In genomic region chr4:33577798-33578197, GRCh38 we compare ENCODE assay signal across 34 cellular contexts.
"Had no signal": no experiment of that assay in that cellular context is flagged by ENCODE, and none has a peak within 500 bp of the region (broad histone marks: within the 10 kb centered on the region; RNA-seq: fewer than 3 reads in every experiment).

No MANE protein-coding gene starts in this region.

- H3K4me3 Mint-ChIP-seq: activated B cell treated with CpG ODN at 0.5 μM for 24 hours; activated CD8-positive, alpha-beta T cell treated with anti-CD3 and anti-CD28 coated beads for 36 hours; activated naive CD8-positive, alpha-beta T cell; activated T-cell treated with anti-CD3 and anti-CD28 coated beads, Interleukin-2, amount 50 U/mL, for 4 hours; activated T-helper 17 cell treated with anti-CD3 and anti-CD28 coated beads, Interleukin-2, amount 50 U/mL, for 72 hours; T-helper 17 cell; T-helper 2 cell treated with Interferon-gamma antibody and Interleukin-4, amounts not matched to agents 5 μg/mL and 100 μg/mL, for 36 hours had no signal

- H3K4me1 Mint-ChIP-seq: activated B cell treated with CpG ODN at 0.5 μM for 24 hours; activated T-helper 17 cell treated with anti-CD3 and anti-CD28 coated beads, Interleukin-2, amount 50 U/mL, for 72 hours; T-helper 17 cell had no signal

- H3K36me3 ChIP-seq: brain microvascular endothelial cell, WERI-Rb-1 had no signal

- DNase-seq: activated B cell treated with CpG ODN at 0.5 μM for 24 hours; activated CD4-positive, alpha-beta T cell treated with anti-CD3 and anti-CD28 coated beads for 48 hours; activated CD4-positive, alpha-beta T cell treated with anti-CD3 and anti-CD28 coated beads, Interleukin-2, amount 50 U/mL, for 1 hour; activated CD4-positive, alpha-beta T cell treated with anti-CD3 and anti-CD28 coated beads, Interleukin-2, amount 50 U/mL, for 48 hours; activated CD8-positive, alpha-beta memory T cell treated with anti-CD3 and anti-CD28 coated beads for 24 hours; activated CD8-positive, alpha-beta T cell treated with anti-CD3 and anti-CD28 coated beads for 36 hours; activated effector memory CD4-positive, alpha-beta T cell treated with Interleukin-2 at 50 U/mL for 16 hours; activated gamma-delta T cell treated with Interleukin-2 at 50 U/mL for 16 hours; activated naive CD4-positive, alpha-beta T cell treated with anti-CD3 and anti-CD28 coated beads, Interleukin-2, amount 50 U/mL, for 16 hours; activated naive CD4-positive, alpha-beta T cell treated with Interleukin-2 at 50 U/mL for 16 hours; activated T-cell treated with anti-CD3 and anti-CD28 coated beads, Interleukin-2, amount 50 U/mL, for 4 hours; amniotic stem cell; anterior cingulate cortex; brain microvascular endothelial cell; cortex of kidney; dermis blood vessel endothelial cell; effector CD8-positive, alpha-beta T cell; foreskin fibroblast; head of caudate nucleus; T-helper 17 cell; T1000; WERI-Rb-1 had no signal

- ATAC-seq: activated CD4-positive, CD25-positive, alpha-beta regulatory T cell treated with anti-CD3 and anti-CD28 coated beads, Interleukin-2, amount 50 U/mL, for 24 hours; activated CD8-positive, alpha-beta T cell treated with anti-CD3 and anti-CD28 coated beads for 36 hours; activated T-cell treated with anti-CD3 and anti-CD28 coated beads, Interleukin-2, amount 50 U/mL, for 4 hours; activated T-helper 17 cell treated with anti-CD3 and anti-CD28 coated beads, Interleukin-2, amount 50 U/mL, for 72 hours; esophagus mucosa; T-helper 17 cell had no signal

- H3K27ac Mint-ChIP-seq: activated B cell treated with CpG ODN at 0.5 μM for 24 hours; activated CD8-positive, alpha-beta T cell treated with anti-CD3 and anti-CD28 coated beads for 36 hours; activated naive CD8-positive, alpha-beta T cell; activated T-helper 17 cell treated with anti-CD3 and anti-CD28 coated beads, Interleukin-2, amount 50 U/mL, for 72 hours; T-helper 17 cell; T-helper 2 cell treated with Interferon-gamma antibody and Interleukin-4, amounts not matched to agents 5 μg/mL and 100 μg/mL, for 36 hours had no signal

- H3K27ac ChIP-seq: brain microvascular endothelial cell, epithelial cell of prostate, WERI-Rb-1 had no signal

- H3K27me3 ChIP-seq: brain microvascular endothelial cell had no signal

- FAIRE-seq: astrocyte, bronchial epithelial cell, colon, endometrium, endothelial cell of umbilical vein, frontal cortex had no signal

- H3K36me3 Mint-ChIP-seq: activated naive CD8-positive, alpha-beta T cell had no signal

- H3K27me3 Mint-ChIP-seq: activated B cell treated with CpG ODN at 0.5 μM for 24 hours; activated CD8-positive, alpha-beta T cell treated with anti-CD3 and anti-CD28 coated beads for 36 hours; activated naive CD8-positive, alpha-beta T cell; activated T-helper 17 cell treated with anti-CD3 and anti-CD28 coated beads, Interleukin-2, amount 50 U/mL, for 72 hours; T-helper 17 cell had no signal
